ENCODE assay signal across 10 cellular contexts in the genomic region with DNA sequence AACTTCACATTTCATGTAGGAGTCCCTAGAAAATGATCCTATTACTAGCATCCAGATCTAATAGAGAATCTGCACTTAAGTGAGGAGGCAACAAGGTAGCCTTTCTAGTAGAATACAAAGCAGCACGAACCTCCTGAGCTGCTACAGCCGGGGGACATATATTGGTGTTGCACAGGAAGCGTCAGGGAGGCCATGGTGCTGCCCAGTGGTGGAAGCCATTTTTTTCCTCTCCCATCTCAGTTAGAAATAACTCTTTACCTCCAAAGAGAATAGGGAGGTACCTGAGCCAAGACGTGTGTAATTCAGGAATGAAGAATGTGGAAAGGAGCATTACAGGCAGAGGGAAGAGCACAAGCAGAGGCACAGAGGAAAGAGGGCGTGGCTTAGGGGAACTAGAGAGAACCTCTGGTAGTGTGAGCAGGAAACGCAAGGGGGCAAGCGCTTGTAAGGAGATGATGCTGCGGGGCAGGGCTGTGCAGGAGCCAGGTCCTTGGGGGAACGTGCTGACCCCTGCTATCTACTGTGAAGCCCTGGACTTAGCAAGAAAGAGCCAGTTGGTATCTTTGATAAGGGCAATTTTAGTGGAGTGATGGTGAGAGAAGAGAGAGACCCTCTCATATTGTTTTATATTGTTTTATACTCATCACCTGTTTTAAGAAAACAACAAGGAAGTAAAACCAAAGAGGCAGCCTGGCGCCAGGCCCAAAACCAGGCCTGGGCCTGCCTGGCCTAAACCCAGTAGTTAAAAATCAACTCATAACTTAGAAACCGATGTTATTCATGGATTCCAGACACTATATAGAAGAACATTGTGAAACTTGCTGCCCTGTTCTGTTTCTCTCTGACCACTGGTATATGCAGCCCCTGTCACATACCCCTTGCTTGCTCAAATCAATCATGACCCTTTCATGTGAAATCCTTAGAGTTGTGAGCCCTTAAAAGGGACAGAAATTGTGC. TPM values are rescaled to one million over a fixed set of nuclear protein-coding genes. Genes with fewer than 3 reads are reported as not detected.
DNase-seq lines count a peak whose midpoint lies in the region; ATAC-seq and TF ChIP-seq lines count a peak whose summit lies in the region.
"Had no signal": no experiment of that assay in that cellular context is flagged by ENCODE, and none has a peak within 500 bp of the region (broad histone marks: within the 10 kb centered on the region; RNA-seq: fewer than 3 reads in every experiment).

No MANE protein-coding gene starts in this region.

- no peaks in the 10 kb centered on the region for H3K9me3 ChIP-seq in left lung
- H3K9me3 ChIP-seq: heart right ventricle had no signal

- no peak overlapping the region for H3K27ac ChIP-seq in left lung
- H3K27ac ChIP-seq: heart right ventricle had no signal

- H3K36me3 ChIP-seq in left lung: no peaks in the 10 kb centered on the region
- H3K36me3 ChIP-seq: heart right ventricle had no signal

- TF ChIP-seq CTCF in left lung (IDR thresholded peaks at IDR 0.05): no peak

- H3K27me3 ChIP-seq in left lung: no peaks in the 10 kb centered on the region
- H3K27me3 ChIP-seq: heart right ventricle had no signal

- no peak overlapping the region for H3K4me3 ChIP-seq in left lung
- H3K4me3 ChIP-seq: heart right ventricle had no signal

- intact Hi-C loops in left lung (cut with DNase I): loop anchor here in 1 of 2 donors (10.0 kb wide), 1 partner anchor 160 kb away; no protein-coding TSS in a partner anchor

- peaks cover 0 to 5% of the 10 kb centered on the region in 2 donors for H3K4me1 ChIP-seq in left lung

- peak in 3 of 4 experiments; percentile 5 to 11 (median 6) for DNase-seq in activated CD4-positive, CD25-positive, alpha-beta regulatory T cell (lab: John Stamatoyannopoulos, UW)
- DNase-seq in activated CD4-positive, CD25-positive, alpha-beta regulatory T cell treated with anti-CD3 and anti-CD28 coated beads, Interleukin-2, amount 50 U/mL, for 72 hours: no peak
- peak; percentile 47 for DNase-seq in activated T-cell treated with anti-CD3 and anti-CD28 coated beads for 48 hours (ENCODE audit: low read depth)
- DNase-seq in left lung: no peak
- DNase-seq in ureter (ENCODE audit: low spot score): peak; percentile 47
- no peak for DNase-seq in NCI-H345 (lab: John Stamatoyannopoulos, UW)
- no peak for DNase-seq in NCI-H446 (lab: John Stamatoyannopoulos, UW)
- DNase-seq: AML-193, heart right ventricle had no signal

- ATAC-seq in left lung: peak; percentile 21
- ATAC-seq in HG03039 (IDR thresholded peaks at IDR 0.05; ENCODE audit: unreplicated experiment): no peak
- ATAC-seq: heart right ventricle had no signal

RNA-seq across cellular contexts. Expression of gene TTC39C, which starts 50.0 kb away (rescaled TPM):
- total RNA-seq in left lung (10 to 100 TPM; 12.2 to 19.3 TPM), ureter (33.2 TPM)

Comparison
In these comparisons a context has a peak if more than half of its experiments do, and no peak if none do; other contexts are left out.
1. DNase-seq: peak in activated CD4-positive, CD25-positive, alpha-beta regulatory T cell (3 of 4), activated T-cell treated with anti-CD3 and anti-CD28 coated beads for 48 hours (single experiment) and ureter (single experiment); none in activated CD4-positive, CD25-positive, alpha-beta regulatory T cell treated with anti-CD3 and anti-CD28 coated beads, Interleukin-2, amount 50 U/mL, for 72 hours (single experiment), left lung (0 of 2), NCI-H345 (single experiment) and NCI-H446 (0 of 2).